ENCODE assay signal across 19 cellular contexts in genomic region chr18:58966704-58967103, GRCh38.
DNase-seq lines count a peak whose midpoint lies in the region; ATAC-seq and TF ChIP-seq lines count a peak whose summit lies in the region.
"Had no signal": no experiment of that assay in that cellular context is flagged by ENCODE, and none has a peak within 500 bp of the region (broad histone marks: within the 10 kb centered on the region; RNA-seq: fewer than 3 reads in every experiment).

No MANE protein-coding gene starts in this region.

- POLR2A ChIA-PET in Panc1 (lab: Charles Lee) = no interaction called here

- H3K4me1 Mint-ChIP-seq in glutamatergic neuron (ENCODE audit: low read depth, unreplicated experiment) = peaks cover 52% of the 10 kb centered on the region
- peaks cover 60 to 88% of the 10 kb centered on the region in 2 donors for H3K4me1 Mint-ChIP-seq in stimulated activated naive B cell treated with anti-CD40 and anti-IgM and Interleukin-4, amounts not matched to agents 10 μg/mL and 1 μg/mL and 100 μg/mL, for 72 hours

- no peaks in the 10 kb centered on the region for H3K36me3 ChIP-seq in Panc1 (ENCODE audit: control insufficient read depth, insufficient read depth, low read length)
- H3K36me3 ChIP-seq: uterus had no signal

- peaks cover 10% of the 10 kb centered on the region for H3K9me3 Mint-ChIP-seq in glutamatergic neuron (ENCODE audit: unreplicated experiment)
- H3K9me3 Mint-ChIP-seq in stimulated activated naive B cell treated with anti-CD40 and anti-IgM and Interleukin-4, amounts not matched to agents 10 μg/mL and 1 μg/mL and 100 μg/mL, for 72 hours = peaks cover 4% of the 10 kb centered on the region in 2 donors
- H3K9me3 Mint-ChIP-seq: effector memory CD8-positive, alpha-beta T cell had no signal

- peaks cover 7% of the 10 kb centered on the region for H3K27me3 Mint-ChIP-seq in glutamatergic neuron (ENCODE audit: unreplicated experiment)
- H3K27me3 Mint-ChIP-seq in stimulated activated naive B cell treated with anti-CD40 and anti-IgM and Interleukin-4, amounts not matched to agents 10 μg/mL and 1 μg/mL and 100 μg/mL, for 72 hours = no peaks in the 10 kb centered on the region

- CTCF ChIA-PET in Panc1 (lab: Charles Lee) = no interaction called here

- TF ChIP-seq CTCF in Panc1 (IDR thresholded peaks at IDR 0.05) (no peak), glutamatergic neuron (IDR thresholded peaks at IDR 0.05; ENCODE audit: partially characterized antibody, unreplicated experiment) (no peak)

- intact Hi-C loops in Panc1 (cut with micrococcal nuclease; ENCODE audit: unreplicated experiment) = no loop called here

- no peak overlapping the region for H3K4me3 ChIP-seq in Panc1 (ENCODE audit: low read depth in 2 of 2, low read length in 2 of 2)
- H3K4me3 ChIP-seq: SK-N-MC, uterus had no signal

- ATAC-seq in Panc1 = no peak
- ATAC-seq in stimulated activated naive B cell treated with anti-CD40 and anti-IgM and Interleukin-4, amounts not matched to agents 10 μg/mL and 1 μg/mL and 100 μg/mL, for 72 hours (replicated peaks) = peak; percentile 22 to 31
- ATAC-seq: effector memory CD8-positive, alpha-beta T cell had no signal

- no peak overlapping the region for H3K4me3 Mint-ChIP-seq in glutamatergic neuron (ENCODE audit: unreplicated experiment)
- H3K4me3 Mint-ChIP-seq in stimulated activated naive B cell treated with anti-CD40 and anti-IgM and Interleukin-4, amounts not matched to agents 10 μg/mL and 1 μg/mL and 100 μg/mL, for 72 hours = peak overlapping the region; percentile 48 to 61
- H3K4me3 Mint-ChIP-seq: effector memory CD8-positive, alpha-beta T cell had no signal

- in situ Hi-C loops in Panc1 (cut with HindIII; ENCODE audit: low pct_unique_long_range_greater_than_20kb, low sequenced_read_pairs) = no loop called here

- no peaks in the 10 kb centered on the region for H3K9me3 ChIP-seq in Panc1 (ENCODE audit: control insufficient read depth, insufficient read depth, low read depth, low read length)
- H3K9me3 ChIP-seq: Caco-2, uterus had no signal

- BruUV-seq in Panc1 (replicated peaks; lab: Mats Ljungman, UMichigan) = TSS peak; percentile 40

- H3K27ac Mint-ChIP-seq in glutamatergic neuron (ENCODE audit: unreplicated experiment) = peak overlapping the region; percentile 83
- peak overlapping the region; percentile 97 for H3K27ac Mint-ChIP-seq in stimulated activated naive B cell treated with anti-CD40 and anti-IgM and Interleukin-4, amounts not matched to agents 10 μg/mL and 1 μg/mL and 100 μg/mL, for 72 hours

- peaks cover 10% of the 10 kb centered on the region for H3K36me3 Mint-ChIP-seq in glutamatergic neuron (ENCODE audit: unreplicated experiment)
- peaks cover 22 to 52% of the 10 kb centered on the region in 2 donors for H3K36me3 Mint-ChIP-seq in stimulated activated naive B cell treated with anti-CD40 and anti-IgM and Interleukin-4, amounts not matched to agents 10 μg/mL and 1 μg/mL and 100 μg/mL, for 72 hours

- H3K4me1 ChIP-seq in Panc1 (ENCODE audit: control insufficient read depth, insufficient read depth, low read length) = no peaks in the 10 kb centered on the region; the same call in 1 of the 2 replicates
- H3K4me1 ChIP-seq: Caco-2 had no signal

- H3K27me3 ChIP-seq in Panc1 (ENCODE audit: control insufficient read depth, insufficient read depth, low read length) = no peaks in the 10 kb centered on the region
- H3K27me3 ChIP-seq: uterus had no signal

- DNase-seq in H4 (ENCODE audit: low spot score) (peak; percentile 29), Panc1 (ENCODE audit: low read depth, low spot score) (no peak), glutamatergic neuron (no peak), COLO829 (ENCODE audit: low spot score) (no peak), globus pallidus (ENCODE audit: low spot score) (no peak), GM19240 (ENCODE audit: insufficient read length, low spot score) (no peak), DMS114 treated with DMSO at 0.1 percent for 48 hours (lab: John Stamatoyannopoulos, UW; ENCODE audit: unreplicated experiment) (no peak)
- no peak for DNase-seq in stimulated activated naive B cell treated with anti-CD40 and anti-IgM and Interleukin-4, amounts not matched to agents 10 μg/mL and 1 μg/mL and 100 μg/mL, for 72 hours
- DNase-seq: activated CD4-positive, alpha-beta T cell treated with anti-CD3 and anti-CD28 coated beads for 48 hours; activated CD8-positive, alpha-beta memory T cell treated with anti-CD3 and anti-CD28 coated beads, Interleukin-2, amount 50 U/mL, for 4 hours; activated gamma-delta T cell; amniotic stem cell; Caco-2; effector memory CD8-positive, alpha-beta T cell; NCI-H526; stimulated activated CD4-positive, alpha-beta T cell treated with anti-CD3 and anti-CD28 coated beads, Interleukin-12 subunit alpha, Interleukin-12 subunit beta, amount 100 ng/mL, for 4 hours; T-helper 9 cell; uterus had no signal

- no peak overlapping the region for H3K27ac ChIP-seq in Panc1 (ENCODE audit: low read length)
